8 cellular contexts compared by ENCODE assay signal in the genomic region with DNA sequence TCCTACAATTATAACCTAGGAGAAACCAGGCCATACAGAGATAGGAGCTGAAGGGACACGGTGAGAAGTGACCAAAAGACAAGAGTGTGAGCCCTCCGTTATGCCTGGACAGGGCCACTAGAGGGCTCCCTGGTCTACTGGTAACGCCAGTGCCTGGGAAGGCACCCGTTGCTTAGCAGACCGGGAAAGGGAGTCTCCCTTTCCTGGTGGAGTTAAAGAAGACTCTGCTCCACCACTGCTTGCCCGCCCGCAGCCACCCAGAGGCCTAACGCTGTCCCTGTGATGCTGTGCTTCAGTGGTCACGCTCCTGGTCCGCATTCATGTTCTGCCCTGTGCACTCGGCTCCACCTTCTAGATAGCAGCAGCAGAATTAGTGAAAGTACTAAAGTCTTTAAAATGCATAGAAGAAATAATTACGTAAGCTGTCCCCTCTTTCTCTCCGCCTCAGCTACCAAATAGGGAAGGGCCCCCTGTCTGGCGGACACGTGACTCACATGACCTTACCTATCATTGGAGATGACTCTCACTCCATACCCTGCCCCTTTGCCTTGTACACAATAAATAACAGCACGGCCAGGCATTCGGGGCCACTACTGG. TPM values are rescaled to one million over a fixed set of nuclear protein-coding genes. Genes with fewer than 3 reads are reported as not detected.
DNase-seq lines count a peak whose midpoint lies in the region; ATAC-seq, FAIRE-seq and TF ChIP-seq lines count a peak whose summit lies in the region.

No MANE protein-coding gene starts in this region.

- peaks cover 6 to 41% (median 29%) of the 10 kb centered on the region in 10 experiments; a peak in 18 of 20 replicates for H3K4me1 ChIP-seq in BLaER1 treated with 17β-estradiol and CSF1 and Interleukin-3, amounts not matched to agents 10 nM and 100 nM
- no peaks in the 10 kb centered on the region for H3K4me1 ChIP-seq in GM23248 (ENCODE audit: insufficient read depth)
- H3K4me1 ChIP-seq in GM12878 (ENCODE audit: control insufficient read depth, insufficient read depth, low read length) = peaks cover 3% of the 10 kb centered on the region; the same call in 1 of the 2 replicates

- POLR2A ChIA-PET in GM12878 (lab: Charles Lee) = no interaction called here

- CTCF ChIA-PET in GM12878 (lab: Yijun Ruan, JAX) = interaction anchor here (0.7 to 2.7 kb wide), 24 partner anchors 11 to 851 kb away, joined by 3 to 38 read pairs (median 4); partner anchors contain the start of genes INTS15 and ZDHHC4

- H3K9ac ChIP-seq in BLaER1 treated with 17β-estradiol and CSF1 and Interleukin-3, amounts not matched to agents 10 nM and 100 nM = peak overlapping the region in 8 of 11 experiments; percentile 4 to 51 (median 30); a peak in 8 of 22 replicates
- no peak overlapping the region for H3K9ac ChIP-seq in GM23248
- H3K9ac ChIP-seq in GM12878 (ENCODE audit: control insufficient read depth, insufficient read depth, low read length) = no peak overlapping the region

- TF ChIP-seq EP300 in GM12878 (IDR thresholded peaks at IDR 0.05; ENCODE audit: borderline replicate concordance in 1 of 2, control insufficient read depth in 1 of 2, low read depth in 2 of 2, low read length in 2 of 2) = no peak

- no peaks in the 10 kb centered on the region for H3K79me2 ChIP-seq in GM23248 (ENCODE audit: insufficient read depth)
- H3K79me2 ChIP-seq in GM12878 (ENCODE audit: control insufficient read depth, insufficient read depth, low read length) = no peaks in the 10 kb centered on the region

- no peaks in the 10 kb centered on the region for H3K9me2 ChIP-seq in GM23248 (ENCODE audit: insufficient read depth)

- H3K4me3 ChIP-seq in BLaER1 treated with 17β-estradiol and CSF1 and Interleukin-3, amounts not matched to agents 10 nM and 100 nM = peak overlapping the region in 4 of 10 experiments; percentile 29 to 46 (median 38); a peak in 6 of 20 replicates
- H3K4me3 ChIP-seq in GM23248 = peak overlapping the region; percentile 47
- peak overlapping the region; percentile 25; the same call in 1 of the 2 replicates for H3K4me3 ChIP-seq in GM12878

- SMC1A ChIA-PET in GM12878 (lab: Charles Lee; ENCODE audit: uncharacterized antibody, unreplicated experiment) = interaction anchor here (0.7 to 2.0 kb wide), 5 partner anchors 10 to 660 kb away, joined by 3 to 15 read pairs (median 4); partner anchors contain the start of gene INTS15

- ATAC-seq in GM12878 (peak; percentile 93), sciatic nerve (peak; percentile 81), GM21737 (IDR thresholded peaks at IDR 0.05; ENCODE audit: unreplicated experiment) (no peak)

- H3K27ac ChIP-seq in BLaER1 treated with 17β-estradiol and CSF1 and Interleukin-3, amounts not matched to agents 10 nM and 100 nM = peak overlapping the region in 4 of 11 experiments; percentile 9 to 32 (median 27); a peak in 2 of 22 replicates
- H3K27ac ChIP-seq in GM23248 = no peak overlapping the region
- H3K27ac ChIP-seq in GM12878 (ENCODE audit: control insufficient read depth, insufficient read depth) = no peak overlapping the region

- RAD21 ChIA-PET in GM12878 (lab: Charles Lee; ENCODE audit: unreplicated experiment) = interaction anchor here (1.1 to 3.3 kb wide), 6 partner anchors 10 to 661 kb away, joined by 4 to 16 read pairs (median 5); no protein-coding TSS in a partner anchor

- no peak for TF ChIP-seq POLR2A in GM12878 (IDR thresholded peaks at IDR 0.05; ENCODE audit: low read depth, low read length)

- FAIRE-seq in GM12878 (lab: Jason Lieb, UNC) = peak; percentile 95

- peak; percentile 91 for DNase-seq in GM23248
- peak; percentile 42 for DNase-seq in NCI-H187 treated with DMSO at 0.1 percent for 48 hours (lab: John Stamatoyannopoulos, UW)
- peak; percentile 66 for DNase-seq in T1000 (lab: John Stamatoyannopoulos, UW)
- DNase-seq in GM12878 (ENCODE audit: low read depth, low spot score) = peak; percentile 8
- peak; percentile 65 for DNase-seq in iPS DF 19.7 (ENCODE audit: low read depth, low spot score)
- peak; percentile 88 for DNase-seq in sciatic nerve (ENCODE audit: low spot score)

- peak; percentile 72 to 93 (median 85) for TF ChIP-seq CTCF in GM12878 (IDR thresholded peaks at IDR 0.05 in 2 of 3, conservative IDR thresholded peaks at IDR 0.05 in 1 of 3; ENCODE audit: control insufficient read depth in 2 of 3, extremely low read depth in 1 of 3, insufficient read depth in 1 of 3, low read depth in 3 of 3, low read length in 3 of 3)

- in situ Hi-C loops in GM23248 (cut with MboI) = loop anchor here (10.0 kb wide), 1 partner anchor 662 kb away; no protein-coding TSS in a partner anchor
- in situ Hi-C loops in GM12878 (cut with MboI) = no loop called here

- no peaks in the 10 kb centered on the region for H3K9me3 ChIP-seq in BLaER1 treated with 17β-estradiol and CSF1 and Interleukin-3, amounts not matched to agents 10 nM and 100 nM (replicated peaks in 1 of 11)
- H3K9me3 ChIP-seq in GM23248 (ENCODE audit: low read depth) (no peaks in the 10 kb centered on the region), GM12878 (replicated peaks; ENCODE audit: control insufficient read depth, insufficient read depth, low read length) (no peaks in the 10 kb centered on the region)

- peaks cover 0 to 85% (median 45%) of the 10 kb centered on the region in 11 experiments; a peak in 16 of 22 replicates for H3K36me3 ChIP-seq in BLaER1 treated with 17β-estradiol and CSF1 and Interleukin-3, amounts not matched to agents 10 nM and 100 nM
- no peaks in the 10 kb centered on the region for H3K36me3 ChIP-seq in GM23248 (ENCODE audit: low read depth)
- no peaks in the 10 kb centered on the region for H3K36me3 ChIP-seq in GM12878 (ENCODE audit: control insufficient read depth in 2 of 2, insufficient read depth in 2 of 2, low read length in 1 of 2)

- no TSS peak for BruUV-seq in GM12878 (replicated peaks; lab: Mats Ljungman, UMichigan)

- H4K20me1 ChIP-seq in BLaER1 treated with 17β-estradiol and CSF1 and Interleukin-3, amounts not matched to agents 10 nM and 100 nM = peaks cover 0 to 5% (median 0%) of the 10 kb centered on the region in 11 experiments; a peak in 2 of 22 replicates
- H4K20me1 ChIP-seq in GM23248 (ENCODE audit: insufficient read depth) (no peaks in the 10 kb centered on the region), GM12878 (ENCODE audit: control insufficient read depth, insufficient read depth) (no peaks in the 10 kb centered on the region)

- peak overlapping the region; percentile 64 for H2AFZ ChIP-seq in GM23248
- peak overlapping the region; percentile 58 for H2AFZ ChIP-seq in GM12878 (ENCODE audit: control insufficient read depth, low read depth, low read length)

- no peaks in the 10 kb centered on the region for H3F3A ChIP-seq in GM23248 (ENCODE audit: insufficient read depth)

- intact Hi-C loops in GM12878 (cut with micrococcal nuclease; ENCODE audit: unreplicated experiment) = loop anchor here (2.0 to 5.0 kb wide), 4 partner anchors 56 to 659 kb away; no protein-coding TSS in a partner anchor
- intact Hi-C loops in sciatic nerve (cut with DNase I) = no loop called here

- WGBS in GM23248 (ENCODE audit: low coverage in 1 of 2, low lambda C conversion rate in 2 of 2, missing lambda C conversion rate in 2 of 2), 2 experiments = 18 to 23% methylated on average over 17 of the region's 17 CpGs
- WGBS in GM12878 (ENCODE audit: insufficient coverage, insufficient replicate concordance, low lambda C conversion rate, missing lambda C conversion rate) = 8% methylated on average over 17 of the region's 17 CpGs

- peak overlapping the region; percentile 49 to 90 (median 69) for H3K4me2 ChIP-seq in BLaER1 treated with 17β-estradiol and CSF1 and Interleukin-3, amounts not matched to agents 10 nM and 100 nM
- H3K4me2 ChIP-seq in GM23248 (ENCODE audit: unreplicated experiment) (peak overlapping the region; percentile 44), GM12878 (ENCODE audit: control insufficient read depth, insufficient read depth) (peak overlapping the region; percentile 89)

- TF ChIP-seq RAD21 in GM12878 (IDR thresholded peaks at IDR 0.05; ENCODE audit: insufficient read depth, low read depth, low read length) = peak; percentile 81

- no peaks in the 10 kb centered on the region for H3K27me3 ChIP-seq in BLaER1 treated with 17β-estradiol and CSF1 and Interleukin-3, amounts not matched to agents 10 nM and 100 nM
- H3K27me3 ChIP-seq in GM23248 (replicated peaks; ENCODE audit: insufficient read depth) (no peaks in the 10 kb centered on the region), GM12878 (replicated peaks in 1 of 2; ENCODE audit: control insufficient read depth in 2 of 2, insufficient read depth in 2 of 2, low read length in 1 of 2) (no peaks in the 10 kb centered on the region)

RNA-seq across cellular contexts. Expression of gene KDELR2, which starts 32.5 kb away (rescaled TPM):
- 275 and 319 TPM in 2 replicates for total RNA-seq in GM23248 (2014; rRNA removed; shearing (Covaris generic))
- polyA plus RNA-seq in GM23248 (2016; fragmentation: Nextera tagmentation; extraction: Ambion mirVana) (686 and 702 TPM in 2 replicates), GM12878 (2011; rRNA removed) (58.8 and 67.5 TPM in 2 replicates), GM12878 (2014; fragmentation: Illumina TruSeq; extraction: Trizol) (40.4 and 54.3 TPM in 2 replicates), GM12878 (2014; fragmentation: Nextera tagmentation; extraction: Ambion mirVana) (10 to 100 TPM; 16.0 to 29.2 TPM), GM12878 (2014; rRNA removed) (43.2 and 45.0 TPM in 2 replicates), GM12878 (2016; fragmentation: Nextera tagmentation; extraction: Ambion mirVana) (100 to 1,000 TPM; 155 to 187 TPM)
- total RNA-seq in GM12878 (2013; cell fraction: nucleolus; rRNA removed) = 31.9 and 40.4 TPM in 2 replicates
- total RNA-seq in GM12878 (2014; rRNA removed) (67.1 and 81.3 TPM in 2 replicates), GM12878 (2014; rRNA removed; fragmentation: Illumina TruSeq; extraction: Trizol) (37.4 and 41.7 TPM in 2 replicates), GM12878 (2021) (64.7 and 70.9 TPM in 2 replicates), sciatic nerve (90.4 TPM)
- polyA plus RNA-seq in GM12878 (2011; ENCODE audit: low read depth) = 52.4 TPM
- polyA plus RNA-seq in GM12878 (2011; cell fraction: cytosol; rRNA removed) = 33.7 and 39.2 TPM in 2 replicates
- 22.9 and 24.4 TPM in 2 replicates for polyA plus RNA-seq in GM12878 (2011; cell fraction: nucleus; rRNA removed)
- polyA plus RNA-seq in GM12878 (2012) = 56.2 and 70.0 TPM in 2 replicates
- 32.8 and 33.5 TPM in 2 replicates for polyA minus RNA-seq in GM12878 (2011; rRNA and poly(A)+ RNA removed)
- polyA minus RNA-seq in GM12878 (2011; cell fraction: cytosol; rRNA and poly(A)+ RNA removed) = 10.4 and 16.2 TPM in 2 replicates
- polyA minus RNA-seq in GM12878 (2011; cell fraction: nucleus; rRNA and poly(A)+ RNA removed) = 7.0 and 10.2 TPM in 2 replicates

RNA-seq across cellular contexts. Expression of gene GRID2IP, which starts 34.8 kb away (rescaled TPM):
- total RNA-seq in GM23248 (2014; rRNA removed; shearing (Covaris generic)) = not detected in 2 replicates
- polyA plus RNA-seq in GM23248 (2016; fragmentation: Nextera tagmentation; extraction: Ambion mirVana) (not detected in 2 replicates), GM12878 (2011; rRNA removed) (not detected in 2 replicates), GM12878 (2014; fragmentation: Illumina TruSeq; extraction: Trizol) (not detected in 2 replicates), GM12878 (2014; fragmentation: Nextera tagmentation; extraction: Ambion mirVana) (not detected), GM12878 (2014; rRNA removed) (not detected in 2 replicates), GM12878 (2016; fragmentation: Nextera tagmentation; extraction: Ambion mirVana) (not detected)
- total RNA-seq in GM12878 (2013; cell fraction: nucleolus; rRNA removed) = 0.10 TPM in 1 of 2 replicates, not detected in the other
- total RNA-seq in GM12878 (2014; rRNA removed) (0.05 TPM in 1 of 2 replicates, not detected in the other), GM12878 (2014; rRNA removed; fragmentation: Illumina TruSeq; extraction: Trizol) (not detected in 2 replicates), GM12878 (2021) (not detected in 2 replicates), sciatic nerve (0.18 TPM)
- polyA plus RNA-seq in GM12878 (2011; ENCODE audit: low read depth) = not detected
- polyA plus RNA-seq in GM12878 (2011; cell fraction: cytosol; rRNA removed) = not detected in 2 replicates
- polyA plus RNA-seq in GM12878 (2011; cell fraction: nucleus; rRNA removed) = 0.06 and 0.10 TPM in 2 replicates
- 0.06 TPM in 1 of 2 replicates, not detected in the other for polyA plus RNA-seq in GM12878 (2012)
- not detected in 2 replicates for polyA minus RNA-seq in GM12878 (2011; rRNA and poly(A)+ RNA removed)
- not detected in 2 replicates for polyA minus RNA-seq in GM12878 (2011; cell fraction: cytosol; rRNA and poly(A)+ RNA removed)
- polyA minus RNA-seq in GM12878 (2011; cell fraction: nucleus; rRNA and poly(A)+ RNA removed) = 0.12 TPM in 1 of 2 replicates, not detected in the other

Comparison
In these comparisons a context has a peak if more than half of its experiments do, and no peak if none do; other contexts are left out.
1. H3K9ac ChIP-seq: peak in BLaER1 treated with 17β-estradiol and CSF1 and Interleukin-3, amounts not matched to agents 10 nM and 100 nM (8 of 11); none in GM23248 (single experiment) and GM12878 (single experiment).
2. DNase-seq: peak in every context shown above with its lines; median percentile 91 in GM23248; 88 in sciatic nerve; 66 in T1000; 65 in iPS DF 19.7; 42 in NCI-H187 treated with DMSO at 0.1 percent for 48 hours; 8 in GM12878.
3. Peak in every context shown above with its lines, with median percentiles within 50 percentile points of each other: H3K4me2 ChIP-seq.